In the genomic region with DNA sequence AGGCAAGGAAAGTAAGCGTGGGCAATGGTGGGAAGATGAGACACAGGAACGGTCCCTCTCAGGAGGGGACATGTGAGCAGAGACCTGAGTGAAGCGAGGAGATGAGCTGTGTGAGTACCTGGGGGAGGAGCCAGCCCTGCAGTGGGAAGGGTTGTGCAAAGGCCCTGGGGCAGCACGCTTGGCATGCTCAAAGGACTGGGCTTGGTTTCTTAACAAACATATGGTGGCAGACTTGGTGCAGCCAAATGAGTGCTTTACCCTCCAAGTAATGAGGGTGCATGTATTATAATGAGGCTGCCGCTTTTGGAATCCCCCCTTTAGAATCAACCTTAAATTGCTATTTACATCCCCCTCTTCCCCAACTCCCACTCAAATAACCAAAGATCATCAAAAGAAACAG, we compare ENCODE assay signal across 8 cellular contexts.
"Had no signal": no experiment of that assay in that cellular context is flagged by ENCODE, and none has a peak within 500 bp of the region (broad histone marks: within the 10 kb centered on the region; RNA-seq: fewer than 3 reads in every experiment).

No MANE protein-coding gene starts in this region.

- FAIRE-seq: G401.6, GM12878, GM12891, GM12892, GM18507, GM19239 had no signal

- ATAC-seq: GM12878 had no signal

- H3K4me3 ChIP-seq: GM12878 had no signal

- DNase-seq: GDM1, GF-D8 had no signal
